15 cellular contexts compared by ENCODE assay signal in the genomic region with DNA sequence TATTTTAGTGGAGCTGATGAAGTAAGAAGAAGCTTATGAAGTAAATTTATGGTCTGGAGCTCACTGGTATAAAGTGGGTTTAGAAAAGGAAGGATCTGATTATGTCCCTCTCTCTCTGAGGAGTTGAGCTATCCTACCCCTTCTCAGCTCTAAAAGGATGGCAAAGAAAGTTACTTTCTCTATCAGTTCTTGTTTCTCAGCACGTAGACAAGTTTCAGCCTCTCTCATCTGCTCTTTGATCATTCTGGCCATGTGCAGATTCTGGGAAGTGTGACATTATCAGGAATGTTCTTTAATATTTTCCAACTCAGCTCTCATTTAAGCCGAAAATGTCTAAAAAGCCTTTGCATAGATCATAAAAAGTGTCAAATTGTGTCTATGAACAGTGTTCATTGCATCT.
"Had no signal": no experiment of that assay in that cellular context is flagged by ENCODE, and none has a peak within 500 bp of the region (broad histone marks: within the 10 kb centered on the region; RNA-seq: fewer than 3 reads in every experiment).

No MANE protein-coding gene starts in this region.

- H3K4me3 Mint-ChIP-seq: nephron progenitor cell; stimulated activated naive B cell treated with anti-CD40 and anti-IgM and Interleukin-4, amounts not matched to agents 10 μg/mL and 1 μg/mL and 100 μg/mL, for 72 hours had no signal

- H3K9me3 Mint-ChIP-seq: stimulated activated naive B cell treated with anti-CD40 and anti-IgM and Interleukin-4, amounts not matched to agents 10 μg/mL and 1 μg/mL and 100 μg/mL, for 72 hours had no signal

- H3K36me3 Mint-ChIP-seq: activated naive CD4-positive, alpha-beta T cell treated with anti-CD3 and anti-CD28 coated beads, Interleukin-2, amount 50 U/mL, for 72 hours; stimulated activated naive B cell treated with anti-CD40 and anti-IgM and Interleukin-4, amounts not matched to agents 10 μg/mL and 1 μg/mL and 100 μg/mL, for 72 hours had no signal

- DNase-seq: activated CD4-positive, alpha-beta T cell treated with anti-CD3 and anti-CD28 coated beads, Interleukin-2, amount 50 U/mL, for 4 hours; activated gamma-delta T cell treated with Interleukin-2 at 50 U/mL for 16 hours; adrenal gland; cortex of kidney; effector CD8-positive, alpha-beta T cell; gastrocnemius medialis; heart left ventricle; kidney; left ventricle myocardium inferior; nephron progenitor cell; nucleus accumbens; spleen; stimulated activated naive B cell treated with anti-CD40 and anti-IgM and Interleukin-4, amounts not matched to agents 10 μg/mL and 1 μg/mL and 100 μg/mL, for 72 hours had no signal

- ATAC-seq: activated naive CD4-positive, alpha-beta T cell treated with anti-CD3 and anti-CD28 coated beads, Interleukin-2, amount 50 U/mL, for 72 hours; esophagus mucosa; gastrocnemius medialis; heart left ventricle; stimulated activated naive B cell treated with anti-CD40 and anti-IgM and Interleukin-4, amounts not matched to agents 10 μg/mL and 1 μg/mL and 100 μg/mL, for 72 hours had no signal

- H3K27ac Mint-ChIP-seq: activated naive CD4-positive, alpha-beta T cell treated with anti-CD3 and anti-CD28 coated beads, Interleukin-2, amount 50 U/mL, for 72 hours; nephron progenitor cell; stimulated activated naive B cell treated with anti-CD40 and anti-IgM and Interleukin-4, amounts not matched to agents 10 μg/mL and 1 μg/mL and 100 μg/mL, for 72 hours had no signal
